8 cellular contexts compared by ENCODE assay signal in the genomic region with DNA sequence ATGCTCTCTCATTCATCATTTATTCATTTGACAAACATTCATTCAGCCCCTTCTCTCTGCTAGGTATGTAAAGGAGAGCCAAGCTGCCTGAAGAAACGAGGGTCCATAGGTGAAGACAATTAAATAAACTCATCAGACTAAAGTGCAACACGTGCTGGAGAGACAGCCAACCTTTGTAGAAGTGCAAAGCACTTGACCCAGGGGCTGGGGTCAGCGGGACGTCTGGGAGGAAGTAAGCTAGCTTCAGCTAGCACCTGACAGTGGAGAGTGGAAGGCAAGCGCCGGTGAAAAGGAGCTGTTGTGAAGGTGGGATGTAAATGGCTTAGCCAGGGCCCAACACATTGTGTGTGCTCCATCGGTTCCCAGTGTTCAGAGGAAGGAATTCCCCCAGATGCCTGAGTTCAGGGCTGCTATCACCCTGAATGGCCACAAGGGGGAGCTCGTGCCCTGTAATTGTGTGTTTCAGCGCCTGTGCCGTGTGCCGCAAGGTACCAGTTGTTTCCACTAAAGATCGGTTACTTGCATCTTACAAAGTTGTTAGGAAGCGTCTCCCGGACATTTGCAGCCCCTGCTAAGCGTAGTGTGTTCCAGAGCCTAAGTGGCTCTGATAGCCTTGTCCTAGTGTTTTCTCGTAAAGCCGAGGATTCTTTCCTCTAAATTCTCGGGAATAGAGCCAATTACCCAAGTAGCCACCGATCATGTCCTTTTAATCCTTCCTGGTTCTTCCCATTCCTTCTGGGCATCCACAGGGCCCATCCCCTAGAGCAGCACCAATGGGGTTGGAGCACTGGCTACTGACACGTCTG. TPM values are rescaled to one million over a fixed set of nuclear protein-coding genes. Genes with fewer than 3 reads are reported as not detected.
DNase-seq lines count a peak whose midpoint lies in the region; ATAC-seq and TF ChIP-seq lines count a peak whose summit lies in the region.

No MANE protein-coding gene starts in this region.

- no peaks in the 10 kb centered on the region for H3K4me1 ChIP-seq in breast epithelium

- TF ChIP-seq POLR2A in breast epithelium (IDR thresholded peaks at IDR 0.05) = no peak

- peak overlapping the region in 2 of 3 donors; percentile 36 to 59 for H3K4me3 ChIP-seq in breast epithelium

- in situ Hi-C loops in GM13976 (cut with MboI; ENCODE audit: low sequenced_read_pairs, unreplicated experiment) = no loop called here

- H3K36me3 ChIP-seq in breast epithelium = no peaks in the 10 kb centered on the region

- peak; percentile 98 for TF ChIP-seq CTCF in GM13976 (IDR thresholded peaks at IDR 0.05; ENCODE audit: borderline replicate concordance, control extremely low read depth, extremely low read depth, insufficient read depth, missing control alignments)
- peak; percentile 92 for TF ChIP-seq CTCF in VCaP (conservative IDR thresholded peaks at IDR 0.05)
- peak; percentile 72 to 91 (median 81) for TF ChIP-seq CTCF in breast epithelium (IDR thresholded peaks at IDR 0.05)

- H3K27me3 ChIP-seq in breast epithelium = peaks cover 4 to 44% of the 10 kb centered on the region in 2 donors

- H3K9me3 ChIP-seq in breast epithelium = no peaks in the 10 kb centered on the region

- intact Hi-C loops in breast epithelium (cut with DNase I; ENCODE audit: low total_unique reads) = no loop called here

- no peak for ATAC-seq in GM18907 (IDR thresholded peaks at IDR 0.05; ENCODE audit: unreplicated experiment)

- DNase-seq in A172 (ENCODE audit: low spot score) = peak; percentile 87
- DNase-seq in GM13976 (ENCODE audit: low spot score) = peak; percentile 79
- DNase-seq in NCI-H2107 (lab: John Stamatoyannopoulos, UW) = peak; percentile 68
- peak; percentile 46 to 76 for DNase-seq in breast epithelium (ENCODE audit: low spot score in 2 of 2)
- peak; percentile 92 for DNase-seq in inferior parietal cortex (ENCODE audit: extremely low spot score)
- DNase-seq in stimulated activated CD4-positive, alpha-beta T cell treated with anti-CD3 and anti-CD28 coated beads, Interleukin-12 subunit alpha, Interleukin-12 subunit beta, amount 100 ng/mL, for 48 hours (ENCODE audit: low read depth in 2 of 3, low spot score in 1 of 3) = peak; percentile 23 to 66 (median 58)

- H3K27ac ChIP-seq in VCaP (no peak overlapping the region), breast epithelium (no peak overlapping the region)

RNA-seq across cellular contexts. Expression of a gene that starts 30.6 kb away (rescaled TPM):
- not detected in 2 replicates for total RNA-seq in A172 (2014; rRNA removed; shearing (Covaris generic))
- not detected for total RNA-seq in breast epithelium
